ENCODE assay signal across 13 cellular contexts in genomic region chr3:183370391-183370790, GRCh38. TPM values are rescaled to one million over a fixed set of nuclear protein-coding genes. Genes with fewer than 3 reads are reported as not detected.
A peak's percentile ranks its signal among the peaks of the same experiment; 100 is the strongest.
DNase-seq lines count a peak whose midpoint lies in the region; ATAC-seq and TF ChIP-seq lines count a peak whose summit lies in the region.
"Had no signal": no experiment of that assay in that cellular context is flagged by ENCODE, and none has a peak within 500 bp of the region (broad histone marks: within the 10 kb centered on the region; RNA-seq: fewer than 3 reads in every experiment).

No MANE protein-coding gene starts in this region.

- H3K9me3 Mint-ChIP-seq in HFFc6 = no peaks in the 10 kb centered on the region
- no peaks in the 10 kb centered on the region for H3K9me3 Mint-ChIP-seq in activated T-helper 2 cell treated with anti-CD3 and anti-CD28 coated beads, Interferon-gamma antibody, Interleukin-2, Interleukin-4, amounts not matched to agents 10 μg/mL and 5 μg/mL and 100 μg/mL, durations not matched to agents 14 hours and 24 hours and 36 hours

- no peaks in the 10 kb centered on the region for H4K20me1 ChIP-seq in fibroblast of lung (ENCODE audit: control insufficient read depth, extremely low read depth, insufficient read depth, low read length)

- H3K4me3 ChIP-seq in fibroblast of lung (replicated peaks in 1 of 4; ENCODE audit: control extremely low read depth in 1 of 4, insufficient read depth in 1 of 4, low read depth in 3 of 4, low read length in 4 of 4) (no peak overlapping the region), skeletal muscle cell (ENCODE audit: low read depth, low read length) (no peak overlapping the region)
- H3K4me3 ChIP-seq: SJSA1, stomach had no signal

- H2AFZ ChIP-seq in fibroblast of lung (ENCODE audit: low read length) = no peak overlapping the region

- peak overlapping the region; percentile 74 for H3K27ac Mint-ChIP-seq in HFFc6
- H3K27ac Mint-ChIP-seq in activated T-helper 2 cell treated with anti-CD3 and anti-CD28 coated beads, Interferon-gamma antibody, Interleukin-2, Interleukin-4, amounts not matched to agents 10 μg/mL and 5 μg/mL and 100 μg/mL, durations not matched to agents 14 hours and 24 hours and 36 hours = peak overlapping the region; percentile 38
- H3K27ac Mint-ChIP-seq: activated CD8-positive, alpha-beta T cell treated with anti-CD3 and anti-CD28 coated beads, Interleukin-2, amount 10 ng/mL, durations not matched to agents 7 days and 5 days had no signal

- peak overlapping the region; percentile 66 for H3K4me3 Mint-ChIP-seq in HFFc6
- no peak overlapping the region for H3K4me3 Mint-ChIP-seq in activated T-helper 2 cell treated with anti-CD3 and anti-CD28 coated beads, Interferon-gamma antibody, Interleukin-2, Interleukin-4, amounts not matched to agents 10 μg/mL and 5 μg/mL and 100 μg/mL, durations not matched to agents 14 hours and 24 hours and 36 hours (ENCODE audit: low read depth)
- H3K4me3 Mint-ChIP-seq: activated CD8-positive, alpha-beta T cell treated with anti-CD3 and anti-CD28 coated beads, Interleukin-2, amount 10 ng/mL, durations not matched to agents 7 days and 5 days had no signal

- peaks cover 3% of the 10 kb centered on the region for H3K4me1 ChIP-seq in fibroblast of lung (ENCODE audit: control insufficient read depth, extremely low read depth, insufficient read depth, low read length)

- no peaks in the 10 kb centered on the region for H3K36me3 Mint-ChIP-seq in HFFc6 (ENCODE audit: low read depth)
- H3K36me3 Mint-ChIP-seq in activated T-helper 2 cell treated with anti-CD3 and anti-CD28 coated beads, Interferon-gamma antibody, Interleukin-2, Interleukin-4, amounts not matched to agents 10 μg/mL and 5 μg/mL and 100 μg/mL, durations not matched to agents 14 hours and 24 hours and 36 hours (ENCODE audit: low read depth) = peaks cover 11% of the 10 kb centered on the region

- TF ChIP-seq CTCF in HFFc6 (IDR thresholded peaks at IDR 0.05) (no peak), fibroblast of lung (conservative IDR thresholded peaks at IDR 0.05 in 1 of 2, IDR thresholded peaks at IDR 0.05 in 1 of 2; ENCODE audit: low read depth in 1 of 2, low read length in 2 of 2) (no peak)

- no peak overlapping the region for H3K4me2 ChIP-seq in fibroblast of lung (ENCODE audit: extremely low read depth, insufficient read depth, low read length)

- intact Hi-C loops in activated T-helper 2 cell treated with anti-CD3 and anti-CD28 coated beads, Interferon-gamma antibody, Interleukin-2, Interleukin-4, amounts not matched to agents 10 μg/mL and 5 μg/mL and 100 μg/mL, durations not matched to agents 14 hours and 24 hours and 36 hours (cut with micrococcal nuclease) = no loop called here

- peak overlapping the region; percentile 45 for H3K27ac ChIP-seq in fibroblast of lung (ENCODE audit: insufficient read depth, low read length)

- H3K36me3 ChIP-seq in fibroblast of lung (ENCODE audit: control insufficient read depth, insufficient read depth, low read length) = no peaks in the 10 kb centered on the region
- H3K36me3 ChIP-seq: SJSA1, stomach had no signal

- no peak for ATAC-seq in HG03439 (IDR thresholded peaks at IDR 0.05; ENCODE audit: unreplicated experiment)
- ATAC-seq: activated CD8-positive, alpha-beta T cell treated with anti-CD3 and anti-CD28 coated beads, Interleukin-2, amount 10 ng/mL, durations not matched to agents 7 days and 5 days had no signal

- peaks cover 16% of the 10 kb centered on the region for H3K4me1 Mint-ChIP-seq in HFFc6 (ENCODE audit: low read depth)
- peaks cover 27% of the 10 kb centered on the region for H3K4me1 Mint-ChIP-seq in activated T-helper 2 cell treated with anti-CD3 and anti-CD28 coated beads, Interferon-gamma antibody, Interleukin-2, Interleukin-4, amounts not matched to agents 10 μg/mL and 5 μg/mL and 100 μg/mL, durations not matched to agents 14 hours and 24 hours and 36 hours (ENCODE audit: low read depth)

- H3K9ac ChIP-seq in fibroblast of lung (ENCODE audit: insufficient read depth, low read length) = no peak overlapping the region

- DNase-seq in HFFc6 = no peak
- no peak for DNase-seq in activated T-helper 2 cell treated with anti-CD3 and anti-CD28 coated beads, Interferon-gamma antibody, Interleukin-2, Interleukin-4, amounts not matched to agents 10 μg/mL and 5 μg/mL and 100 μg/mL, durations not matched to agents 14 hours and 24 hours and 36 hours (ENCODE audit: low spot score)
- peak in 1 of 2 donors; percentile 97 for DNase-seq in fibroblast of lung (ENCODE audit: low read depth in 2 of 2)
- peak; percentile 42 for DNase-seq in skeletal muscle cell (ENCODE audit: low read depth)
- DNase-seq in activated naive CD4-positive, alpha-beta T cell treated with anti-CD3 and anti-CD28 coated beads, Interleukin-2, amount 50 U/mL, for 16 hours = no peak
- DNase-seq in SK-N-DZ (ENCODE audit: low spot score) = no peak
- DNase-seq: activated CD8-positive, alpha-beta T cell treated with anti-CD3 and anti-CD28 coated beads, Interleukin-2, amount 10 ng/mL, durations not matched to agents 7 days and 5 days; activated naive CD4-positive, alpha-beta T cell; NCI-H2081; NCI-H82; stomach had no signal

- H3K27me3 Mint-ChIP-seq in HFFc6 (ENCODE audit: insufficient read depth) = peaks cover 16% of the 10 kb centered on the region
- no peaks in the 10 kb centered on the region for H3K27me3 Mint-ChIP-seq in activated T-helper 2 cell treated with anti-CD3 and anti-CD28 coated beads, Interferon-gamma antibody, Interleukin-2, Interleukin-4, amounts not matched to agents 10 μg/mL and 5 μg/mL and 100 μg/mL, durations not matched to agents 14 hours and 24 hours and 36 hours (ENCODE audit: low read depth)

- H3K9me3 ChIP-seq in fibroblast of lung (ENCODE audit: control insufficient read depth, insufficient read depth, low read depth, low read length) = no peaks in the 10 kb centered on the region
- H3K9me3 ChIP-seq: SJSA1, stomach had no signal

- H3K27me3 ChIP-seq in fibroblast of lung (ENCODE audit: control insufficient read depth, insufficient read depth, low read length) = no peaks in the 10 kb centered on the region
- H3K27me3 ChIP-seq: SJSA1, stomach had no signal

- no peaks in the 10 kb centered on the region for H3K79me2 ChIP-seq in fibroblast of lung (ENCODE audit: control insufficient read depth, insufficient read depth, low read length)

RNA-seq across cellular contexts. Expression of gene MCF2L2, which starts 58.0 kb away (rescaled TPM):
- total RNA-seq in HFFc6 (2021; fragmentation: NEBNext Ultra II Directional; extraction: Animal tissue kit (Norgen Biotek cat#: 25700)) = under 1 TPM in 1 of 6 experiments, not detected in 5; 0.14 TPM
- total RNA-seq in activated T-helper 2 cell treated with anti-CD3 and anti-CD28 coated beads, Interferon-gamma antibody, Interleukin-2, Interleukin-4, amounts not matched to agents 10 μg/mL and 5 μg/mL and 100 μg/mL, durations not matched to agents 14 hours and 24 hours and 36 hours = 7.5 and 8.3 TPM in 2 replicates
- under 0.01 TPM in 2 replicates for total RNA-seq in fibroblast of lung
- polyA plus RNA-seq in fibroblast of lung = 0.05 and 0.08 TPM in 2 replicates
- 0.08 TPM in 1 of 2 replicates, not detected in the other for polyA plus RNA-seq in fibroblast of lung (2012)
- not detected in 2 replicates for polyA minus RNA-seq in fibroblast of lung (ENCODE audit: low replicate concordance)
- polyA plus RNA-seq in SK-N-DZ (2014; cell fraction: cytosol; rRNA removed) = 6.6 and 8.0 TPM in 2 replicates
- polyA plus RNA-seq in SK-N-DZ (2014; cell fraction: nucleus; rRNA removed) = 9.2 and 10.1 TPM in 2 replicates
